8 cellular contexts compared by ENCODE assay signal in the genomic region with DNA sequence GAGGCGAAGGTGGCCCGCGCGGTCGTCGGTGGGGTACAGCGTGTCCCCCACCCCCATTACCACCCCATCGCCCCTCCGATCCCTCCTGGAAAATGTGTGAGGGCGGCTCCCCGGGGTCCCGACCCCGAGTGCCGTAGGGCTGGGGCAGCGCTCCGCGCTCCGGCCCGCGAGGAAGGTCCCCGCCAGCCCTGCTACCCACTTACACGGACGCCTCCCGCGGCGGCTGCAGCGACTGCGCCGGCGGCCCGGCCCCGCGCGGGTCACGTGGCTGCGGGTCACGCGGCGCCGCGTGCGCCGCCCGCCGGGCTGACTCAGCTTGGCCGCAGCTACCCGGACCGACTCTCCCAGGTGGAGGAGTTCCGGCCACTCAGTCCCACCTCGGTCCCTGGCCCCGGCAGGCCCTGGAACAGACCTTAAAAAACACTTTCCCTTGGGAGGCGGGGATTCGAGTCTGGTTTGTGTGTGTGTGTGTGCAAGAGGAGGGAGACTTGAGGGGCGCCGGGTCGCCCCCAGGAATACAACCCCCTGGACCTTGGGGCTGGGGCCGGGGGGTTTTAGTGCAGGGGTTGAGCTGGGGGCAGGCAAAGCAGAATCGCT. TPM values are rescaled to one million over a fixed set of nuclear protein-coding genes. Genes with fewer than 3 reads are reported as not detected.
DNase-seq lines count a peak whose midpoint lies in the region; TF ChIP-seq lines count a peak whose summit lies in the region.

A gene (minus strand): TSS at position 236 of the 597 bp plus-strand sequence. CDS start 992 bp downstream, outside the sequence.

- peak within 1 kb of the TSS; percentile 90 for H3K9ac ChIP-seq in GM23248

- H4K20me1 ChIP-seq in GM23248 (ENCODE audit: insufficient read depth), result no peaks in the 10 kb centered on the region
- no peaks in the 10 kb centered on the region for H4K20me1 ChIP-seq in hepatocyte (ENCODE audit: insufficient read depth, poor library complexity, severe bottlenecking)

- WGBS in GM23248 (ENCODE audit: low coverage in 1 of 2, low lambda C conversion rate in 2 of 2, missing lambda C conversion rate in 2 of 2), 2 experiments, result 0% methylated on average over 32 to 33 of the region's 58 CpGs
- WGBS in hepatocyte (ENCODE audit: low lambda C conversion rate, missing lambda C conversion rate), result 3% methylated on average over 58 of the region's 58 CpGs

- H2AFZ ChIP-seq in GM23248 (peak within 1 kb of the TSS; percentile 83), hepatocyte (peak within 1 kb of the TSS; percentile 92)

- H3K36me3 ChIP-seq in GM23248 (ENCODE audit: low read depth), result no peaks in the 10 kb centered on the region
- H3K36me3 ChIP-seq in hepatocyte (replicated peaks; ENCODE audit: insufficient read depth, low read depth), result no peaks in the 10 kb centered on the region

- H3K4me2 ChIP-seq in GM23248 (ENCODE audit: unreplicated experiment), result peak within 1 kb of the TSS; percentile 96
- peak within 1 kb of the TSS; percentile 88 for H3K4me2 ChIP-seq in hepatocyte

- peak; percentile 75 for DNase-seq in GDM1 (lab: John Stamatoyannopoulos, UW)
- peak; percentile 96 for DNase-seq in GM23248
- DNase-seq in LoVo (ENCODE audit: low spot score), result peak; percentile 89
- DNase-seq in T-helper 22 cell (ENCODE audit: low read depth), result peak; percentile 59
- DNase-seq in astrocyte of the hippocampus (ENCODE audit: low read depth, low spot score), result peak; percentile 95
- peak; percentile 94 for DNase-seq in hepatocyte (ENCODE audit: low spot score)
- peak; percentile 81 for DNase-seq in retina
- DNase-seq in NCI-H187 treated with DMSO at 0.1 percent for 48 hours (lab: John Stamatoyannopoulos, UW), result no peak

- H3K27ac ChIP-seq in GM23248, result peak within 1 kb of the TSS; percentile 80
- H3K27ac ChIP-seq in hepatocyte, result peak within 1 kb of the TSS; percentile 86

- H3K27me3 ChIP-seq in GM23248 (replicated peaks; ENCODE audit: insufficient read depth) (no peaks in the 10 kb centered on the region), hepatocyte (no peaks in the 10 kb centered on the region)

- H3K4me1 ChIP-seq in GM23248 (ENCODE audit: insufficient read depth) (peaks cover 39% of the 10 kb centered on the region), hepatocyte (ENCODE audit: insufficient read depth) (no peaks in the 10 kb centered on the region)

- H3F3A ChIP-seq in GM23248 (ENCODE audit: insufficient read depth), result peaks cover 35% of the 10 kb centered on the region

- peak within 1 kb of the TSS; percentile 84 for H3K4me3 ChIP-seq in GM23248
- H3K4me3 ChIP-seq in hepatocyte, result peak within 1 kb of the TSS; percentile 73

- H3K79me2 ChIP-seq in GM23248 (ENCODE audit: insufficient read depth) (no peaks in the 10 kb centered on the region), hepatocyte (peaks cover 4% of the 10 kb centered on the region)

- no peak for TF ChIP-seq CTCF in hepatocyte (IDR thresholded peaks at IDR 0.05; ENCODE audit: poor library complexity)

- H3K9me2 ChIP-seq in GM23248 (ENCODE audit: insufficient read depth) (no peaks in the 10 kb centered on the region), hepatocyte (replicated peaks; ENCODE audit: insufficient read depth) (no peaks in the 10 kb centered on the region)

- in situ Hi-C loops in GM23248 (cut with MboI), result loop anchor here (25.0 kb wide), 1 partner anchor 549 kb away; no protein-coding TSS in a partner anchor

- H3K9me3 ChIP-seq in GM23248 (ENCODE audit: low read depth) (no peaks in the 10 kb centered on the region), hepatocyte (ENCODE audit: low read depth) (no peaks in the 10 kb centered on the region)

RNA-seq across cellular contexts. Expression of the gene that starts here (rescaled TPM):
- 24.8 and 28.7 TPM in 2 replicates for total RNA-seq in GM23248 (2014; rRNA removed; shearing (Covaris generic))
- 27.6 and 31.5 TPM in 2 replicates for polyA plus RNA-seq in GM23248 (2016; fragmentation: Nextera tagmentation; extraction: Ambion mirVana)
- total RNA-seq in hepatocyte, result 106 and 126 TPM in 2 replicates
- polyA plus RNA-seq in hepatocyte, result 85.3 and 97.3 TPM in 2 replicates
